ENCODE assay signal across 19 cellular contexts in the genomic region with DNA sequence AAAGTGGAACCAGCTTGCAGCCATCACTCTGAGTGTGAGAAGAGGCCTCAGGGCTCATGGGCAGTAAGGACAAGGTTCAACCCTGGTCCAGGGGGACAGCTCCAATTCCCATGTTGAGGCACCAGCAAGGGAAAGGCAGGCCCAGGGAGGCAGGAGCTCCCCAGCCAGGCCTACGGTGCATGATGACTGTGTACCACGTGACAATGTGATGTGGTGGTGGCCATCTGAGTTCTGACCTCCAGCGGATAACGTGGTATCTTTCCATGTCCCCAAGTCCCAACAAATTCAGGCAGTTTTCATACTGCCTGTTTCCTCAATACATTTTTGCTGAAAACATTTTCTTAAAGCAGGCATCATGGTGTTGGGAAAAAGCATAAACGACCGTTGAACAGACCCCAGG. TPM values are rescaled to one million over a fixed set of nuclear protein-coding genes. Genes with fewer than 3 reads are reported as not detected.
DNase-seq lines count a peak whose midpoint lies in the region; ATAC-seq and TF ChIP-seq lines count a peak whose summit lies in the region.
"Had no signal": no experiment of that assay in that cellular context is flagged by ENCODE, and none has a peak within 500 bp of the region (broad histone marks: within the 10 kb centered on the region; RNA-seq: fewer than 3 reads in every experiment).

No MANE protein-coding gene starts in this region.

- TF ChIP-seq CTCF in right atrium auricular region (IDR thresholded peaks at IDR 0.05) (no peak), vagina (IDR thresholded peaks at IDR 0.05) (no peak), MCF 10A (IDR thresholded peaks at IDR 0.05; ENCODE audit: unreplicated experiment) (no peak)

- H3K27ac ChIP-seq in right atrium auricular region (peak overlapping the region; percentile 88 to 94), layer of hippocampus (ENCODE audit: low read depth, low read length) (peak overlapping the region; percentile 43), vagina (peak overlapping the region; percentile 92)
- H3K27ac ChIP-seq: colonic mucosa had no signal

- no peak for TF ChIP-seq POLR2A in vagina (IDR thresholded peaks at IDR 0.05)

- H3K27me3 ChIP-seq in right atrium auricular region, result no peaks in the 10 kb centered on the region
- H3K27me3 ChIP-seq in layer of hippocampus (ENCODE audit: control insufficient read depth, insufficient read depth, low read length), result no peaks in the 10 kb centered on the region
- H3K27me3 ChIP-seq in vagina, result no peaks in the 10 kb centered on the region
- H3K27me3 ChIP-seq: colonic mucosa had no signal

- no peaks in the 10 kb centered on the region for H3K27me3 Mint-ChIP-seq in MCF 10A (ENCODE audit: insufficient read depth, unreplicated experiment)
- H3K27me3 Mint-ChIP-seq: activated naive CD8-positive, alpha-beta T cell treated with anti-CD3 and anti-CD28 coated beads, Interleukin-2, amount 10 ng/mL, durations not matched to agents 7 days and 5 days; naive thymus-derived CD8-positive, alpha-beta T cell had no signal

- CTCF ChIA-PET in MCF 10A (lab: Yijun Ruan, JAX), result interaction anchor here (1.0 to 1.6 kb wide), 2 partner anchors 28 to 1096 kb away, joined by 3 to 4 read pairs; no protein-coding TSS in a partner anchor

- H3K27ac Mint-ChIP-seq in stimulated activated effector memory CD8-positive, alpha-beta T cell treated with anti-CD3 and anti-CD28 coated beads, Interleukin-12 subunit alpha, Interleukin-12 subunit beta, amount 100 ng/mL, for 72 hours, result peak overlapping the region; percentile 54
- no peak overlapping the region for H3K27ac Mint-ChIP-seq in MCF 10A (ENCODE audit: low read depth, unreplicated experiment)
- H3K27ac Mint-ChIP-seq: activated naive CD8-positive, alpha-beta T cell treated with anti-CD3 and anti-CD28 coated beads, Interleukin-2, amount 10 ng/mL, durations not matched to agents 7 days and 5 days; memory B cell; stimulated activated naive B cell treated with anti-CD40 and anti-IgM and Interleukin-4, amounts not matched to agents 10 μg/mL and 1 μg/mL and 100 μg/mL, for 72 hours had no signal

- peaks cover 25% of the 10 kb centered on the region for H3K4me1 Mint-ChIP-seq in stimulated activated effector memory CD8-positive, alpha-beta T cell treated with anti-CD3 and anti-CD28 coated beads, Interleukin-12 subunit alpha, Interleukin-12 subunit beta, amount 100 ng/mL, for 72 hours
- peaks cover 5% of the 10 kb centered on the region for H3K4me1 Mint-ChIP-seq in MCF 10A (ENCODE audit: insufficient read depth, unreplicated experiment)
- H3K4me1 Mint-ChIP-seq: memory B cell had no signal

- no peak for ATAC-seq in stimulated activated effector memory CD8-positive, alpha-beta T cell treated with anti-CD3 and anti-CD28 coated beads, Interleukin-12 subunit alpha, Interleukin-12 subunit beta, amount 100 ng/mL, for 72 hours
- ATAC-seq in HG02981 (IDR thresholded peaks at IDR 0.05; ENCODE audit: unreplicated experiment), result no peak
- ATAC-seq: HCT116; naive thymus-derived CD8-positive, alpha-beta T cell; stimulated activated naive B cell treated with anti-CD40 and anti-IgM and Interleukin-4, amounts not matched to agents 10 μg/mL and 1 μg/mL and 100 μg/mL, for 72 hours had no signal

- no peaks in the 10 kb centered on the region for H3K36me3 ChIP-seq in right atrium auricular region
- no peaks in the 10 kb centered on the region for H3K36me3 ChIP-seq in vagina
- H3K36me3 ChIP-seq: colonic mucosa had no signal

- H3K4me3 Mint-ChIP-seq in stimulated activated effector memory CD8-positive, alpha-beta T cell treated with anti-CD3 and anti-CD28 coated beads, Interleukin-12 subunit alpha, Interleukin-12 subunit beta, amount 100 ng/mL, for 72 hours, result no peak overlapping the region
- H3K4me3 Mint-ChIP-seq in MCF 10A (ENCODE audit: unreplicated experiment), result no peak overlapping the region
- H3K4me3 Mint-ChIP-seq: activated naive CD8-positive, alpha-beta T cell treated with anti-CD3 and anti-CD28 coated beads, Interleukin-2, amount 10 ng/mL, durations not matched to agents 7 days and 5 days; brain; memory B cell; naive thymus-derived CD8-positive, alpha-beta T cell; stimulated activated naive B cell treated with anti-CD40 and anti-IgM and Interleukin-4, amounts not matched to agents 10 μg/mL and 1 μg/mL and 100 μg/mL, for 72 hours had no signal

- no peaks in the 10 kb centered on the region for H3K9me3 Mint-ChIP-seq in stimulated activated effector memory CD8-positive, alpha-beta T cell treated with anti-CD3 and anti-CD28 coated beads, Interleukin-12 subunit alpha, Interleukin-12 subunit beta, amount 100 ng/mL, for 72 hours
- peaks cover 7% of the 10 kb centered on the region for H3K9me3 Mint-ChIP-seq in MCF 10A (ENCODE audit: unreplicated experiment)
- H3K9me3 Mint-ChIP-seq: activated naive CD8-positive, alpha-beta T cell treated with anti-CD3 and anti-CD28 coated beads, Interleukin-2, amount 10 ng/mL, durations not matched to agents 7 days and 5 days; brain; memory B cell; naive thymus-derived CD8-positive, alpha-beta T cell; stimulated activated naive B cell treated with anti-CD40 and anti-IgM and Interleukin-4, amounts not matched to agents 10 μg/mL and 1 μg/mL and 100 μg/mL, for 72 hours had no signal

- POLR2A ChIA-PET in MCF 10A (lab: Yijun Ruan, JAX), result interaction anchor here (1.2 kb wide), 1 partner anchor 20 kb away, joined by 3 read pairs; no protein-coding TSS in a partner anchor

- H3K4me3 ChIP-seq in right atrium auricular region (no peak overlapping the region), vagina (no peak overlapping the region)
- H3K4me3 ChIP-seq: colonic mucosa had no signal

- intact Hi-C loops in cardiac septum (cut with DNase I) (no loop called here), vagina (cut with DNase I) (no loop called here), MCF 10A (cut with micrococcal nuclease) (no loop called here)

- DNase-seq in right atrium auricular region (ENCODE audit: low spot score) (no peak), cardiac septum (ENCODE audit: low spot score) (no peak), vagina (ENCODE audit: extremely low spot score in 2 of 2) (no peak), SKM-1 (lab: John Stamatoyannopoulos, UW; ENCODE audit: unreplicated experiment) (no peak), MCF 10A (ENCODE audit: unreplicated experiment) (no peak)
- no peak for DNase-seq in stimulated activated effector memory CD8-positive, alpha-beta T cell treated with anti-CD3 and anti-CD28 coated beads, Interleukin-12 subunit alpha, Interleukin-12 subunit beta, amount 100 ng/mL, for 72 hours (ENCODE audit: low spot score in 2 of 2)
- DNase-seq: activated naive CD8-positive, alpha-beta T cell treated with anti-CD3 and anti-CD28 coated beads, Interleukin-2, amount 10 ng/mL, durations not matched to agents 7 days and 5 days; colonic mucosa; DMS 273 treated with DMSO at 0.1 percent for 48 hours; naive thymus-derived CD8-positive, alpha-beta T cell; NCI-H1417 treated with DMSO at 0.1 percent for 48 hours; NCI-H524; stimulated activated CD4-positive, alpha-beta T cell treated with anti-CD3 and anti-CD28 coated beads, Interleukin-1b, Interleukin-23, amount 100 ng/mL, for 48 hours; stimulated activated naive B cell treated with anti-CD40 and anti-IgM and Interleukin-4, amounts not matched to agents 10 μg/mL and 1 μg/mL and 100 μg/mL, for 72 hours had no signal

- H3K36me3 Mint-ChIP-seq in stimulated activated effector memory CD8-positive, alpha-beta T cell treated with anti-CD3 and anti-CD28 coated beads, Interleukin-12 subunit alpha, Interleukin-12 subunit beta, amount 100 ng/mL, for 72 hours, result no peaks in the 10 kb centered on the region
- H3K36me3 Mint-ChIP-seq in MCF 10A (ENCODE audit: insufficient read depth, unreplicated experiment), result no peaks in the 10 kb centered on the region
- H3K36me3 Mint-ChIP-seq: activated naive CD8-positive, alpha-beta T cell treated with anti-CD3 and anti-CD28 coated beads, Interleukin-2, amount 10 ng/mL, durations not matched to agents 7 days and 5 days; brain; memory B cell had no signal

- BruUV-seq in MCF 10A (replicated peaks; lab: Mats Ljungman, UMichigan), result no TSS peak

- peaks cover 0 to 52% of the 10 kb centered on the region in 2 donors for H3K4me1 ChIP-seq in right atrium auricular region
- H3K4me1 ChIP-seq in vagina, result peaks cover 36% of the 10 kb centered on the region
- H3K4me1 ChIP-seq: colonic mucosa had no signal

- H3K9me3 ChIP-seq in right atrium auricular region (no peaks in the 10 kb centered on the region), vagina (no peaks in the 10 kb centered on the region)
- H3K9me3 ChIP-seq: colonic mucosa had no signal

RNA-seq across cellular contexts. Expression of gene COL6A3, which starts 36.1 kb away (rescaled TPM):
- total RNA-seq in right atrium auricular region, result 100 to 1,000 TPM in 1 of 2 donors, 10 to 100 TPM in 1; 61.6 to 103 TPM
- 89.5 TPM for total RNA-seq in cardiac septum
- 315 TPM for total RNA-seq in vagina
- total RNA-seq in MCF 10A (2022), result 0.19 and 0.61 TPM in 2 replicates

RNA-seq across cellular contexts. Expression of gene MLPH, which starts 36.9 kb away (rescaled TPM):
- 100 to 1,000 TPM in 1 of 2 donors, 10 to 100 TPM in 1; 27.1 to 108 TPM for total RNA-seq in right atrium auricular region
- total RNA-seq in cardiac septum, result 15.7 TPM
- 34.6 TPM for total RNA-seq in vagina
- 27.1 and 28.5 TPM in 2 replicates for total RNA-seq in MCF 10A (2022)
- total RNA-seq: activated naive CD8-positive, alpha-beta T cell treated with anti-CD3 and anti-CD28 coated beads, Interleukin-2, amount 10 ng/mL, durations not matched to agents 7 days and 5 days; naive thymus-derived CD8-positive, alpha-beta T cell had no signal

Comparison
In these comparisons a context has a peak if more than half of its experiments do, and no peak if none do; other contexts are left out.
1. RNA of gene COL6A3, which starts 36.1 kb away (total RNA-seq): 315 TPM in vagina (single experiment), 61.6 to 103 TPM in right atrium auricular region and 89.5 TPM in cardiac septum (single experiment); 0.19 to 0.61 TPM in MCF 10A; every median in the first group is over 10 times any median in the second.
2. Peak in every context shown above with its lines, with median percentiles within 50 percentile points of each other: H3K27ac ChIP-seq.